In the genomic region with DNA sequence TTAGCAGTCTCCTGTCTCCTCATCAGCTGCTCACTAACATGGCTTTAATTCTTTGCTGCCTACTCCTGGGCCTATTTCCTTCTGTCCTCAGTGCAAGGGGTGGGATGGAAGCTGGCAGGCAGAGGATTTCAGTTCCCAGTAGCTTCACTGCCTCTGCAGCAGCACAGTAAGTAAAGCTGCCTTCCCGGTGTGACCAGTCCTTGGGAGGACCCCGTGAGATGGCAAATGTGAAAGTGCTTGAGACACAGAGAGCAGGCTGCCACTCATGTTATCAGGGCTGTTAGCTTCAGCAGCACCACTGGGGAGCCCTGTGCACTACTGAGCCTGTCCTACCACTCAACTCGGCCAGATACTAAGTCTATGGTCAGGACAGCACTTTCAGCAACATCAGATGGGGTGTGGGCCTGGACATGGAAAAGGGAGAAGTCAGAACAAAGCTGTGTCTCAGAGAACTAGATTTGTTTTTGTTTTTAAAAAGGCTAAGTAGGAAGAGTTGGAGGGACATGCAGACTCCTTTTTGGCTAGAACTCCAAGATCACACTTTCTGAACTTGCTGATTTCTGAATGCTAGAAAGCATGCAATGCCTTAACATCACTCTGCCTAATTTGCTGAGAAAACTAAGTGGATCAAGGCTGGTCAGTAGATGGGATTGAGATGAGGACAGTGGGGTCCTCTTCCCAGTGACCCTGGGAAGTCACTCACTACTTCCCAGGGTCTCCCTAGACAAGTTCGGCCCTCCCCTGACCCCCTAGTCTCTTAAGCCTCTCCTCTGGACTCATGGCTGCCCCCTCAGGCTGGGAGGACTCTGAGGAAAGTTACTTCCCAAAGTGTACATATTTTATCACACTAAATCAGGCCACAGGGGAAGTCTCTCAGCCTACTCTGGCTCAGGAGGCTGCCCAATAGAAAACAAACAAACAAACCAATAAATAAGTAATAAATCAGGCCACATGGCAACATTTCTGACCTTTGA, we compare ENCODE assay signal across 1 cellular context.
A peak's percentile ranks its signal among the peaks of the same experiment; 100 is the strongest.
TF ChIP-seq lines count a peak whose summit lies in the region.

No MANE protein-coding gene starts in this region.

TF ChIP-seq in HepG2, 621 proteins besides CTCF, POLR2A, EP300 and RAD21 (continued from another document and continues in another):
- peak; percentile 80 for TF ChIP-seq POLR2AphosphoS5 (IDR thresholded peaks at IDR 0.05; ENCODE audit: low read depth, low read length)
- no peak for TF ChIP-seq ZNF562 (CRISPR knock-in tag; IDR thresholded peaks at IDR 0.05; ENCODE audit: borderline replicate concordance)
- TF ChIP-seq CCDC6 (CRISPR knock-in tag; IDR thresholded peaks at IDR 0.05): no peak
- no peak for TF ChIP-seq ZNF207 (IDR thresholded peaks at IDR 0.05; ENCODE audit: borderline replicate concordance)
- no peak for TF ChIP-seq ADNP (CRISPR knock-in tag; IDR thresholded peaks at IDR 0.05)
- 0 out of 2 replicates have a peak, but pooled peaks have one; percentile 45 for TF ChIP-seq ZNF224 (CRISPR knock-in tag; IDR thresholded peaks at IDR 0.05)
- peak; percentile 87; the same call in 1 of the 2 replicates for TF ChIP-seq ZSCAN5A (CRISPR knock-in tag; IDR thresholded peaks at IDR 0.05; ENCODE audit: borderline replicate concordance)
- peak; percentile 59; the same call in 1 of the 2 replicates for TF ChIP-seq REPIN1 (CRISPR knock-in tag; IDR thresholded peaks at IDR 0.05; ENCODE audit: borderline replicate concordance, low read depth)
- TF ChIP-seq ZNF766 (CRISPR knock-in tag; IDR thresholded peaks at IDR 0.05; ENCODE audit: borderline replicate concordance): no peak
- TF ChIP-seq, protein P1, sequence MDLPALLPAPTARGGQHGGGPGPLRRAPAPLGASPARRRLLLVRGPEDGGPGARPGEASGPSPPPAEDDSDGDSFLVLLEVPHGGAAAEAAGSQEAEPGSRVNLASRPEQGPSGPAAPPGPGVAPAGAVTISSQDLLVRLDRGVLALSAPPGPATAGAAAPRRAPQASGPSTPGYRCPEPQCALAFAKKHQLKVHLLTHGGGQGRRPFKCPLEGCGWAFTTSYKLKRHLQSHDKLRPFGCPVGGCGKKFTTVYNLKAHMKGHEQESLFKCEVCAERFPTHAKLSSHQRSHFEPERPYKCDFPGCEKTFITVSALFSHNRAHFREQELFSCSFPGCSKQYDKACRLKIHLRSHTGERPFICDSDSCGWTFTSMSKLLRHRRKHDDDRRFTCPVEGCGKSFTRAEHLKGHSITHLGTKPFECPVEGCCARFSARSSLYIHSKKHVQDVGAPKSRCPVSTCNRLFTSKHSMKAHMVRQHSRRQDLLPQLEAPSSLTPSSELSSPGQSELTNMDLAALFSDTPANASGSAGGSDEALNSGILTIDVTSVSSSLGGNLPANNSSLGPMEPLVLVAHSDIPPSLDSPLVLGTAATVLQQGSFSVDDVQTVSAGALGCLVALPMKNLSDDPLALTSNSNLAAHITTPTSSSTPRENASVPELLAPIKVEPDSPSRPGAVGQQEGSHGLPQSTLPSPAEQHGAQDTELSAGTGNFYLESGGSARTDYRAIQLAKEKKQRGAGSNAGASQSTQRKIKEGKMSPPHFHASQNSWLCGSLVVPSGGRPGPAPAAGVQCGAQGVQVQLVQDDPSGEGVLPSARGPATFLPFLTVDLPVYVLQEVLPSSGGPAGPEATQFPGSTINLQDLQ (CRISPR knock-in tag; IDR thresholded peaks at IDR 0.05): peak; percentile 67; the same call in 1 of the 2 replicates
- TF ChIP-seq GABPB1 (CRISPR knock-in tag; IDR thresholded peaks at IDR 0.05): peak; percentile 24; the same call in 1 of the 2 replicates
- peak; percentile 10; the same call in 1 of the 2 replicates for TF ChIP-seq MED1 (CRISPR knock-in tag; IDR thresholded peaks at IDR 0.05)
- TF ChIP-seq CENPT (CRISPR knock-in tag; IDR thresholded peaks at IDR 0.05; ENCODE audit: low read depth): no peak
- no peak for TF ChIP-seq SOX6 (IDR thresholded peaks at IDR 0.05)
- no peak for TF ChIP-seq SOX6 (CRISPR knock-in tag; IDR thresholded peaks at IDR 0.05)
- TF ChIP-seq ELF3 (CRISPR knock-in tag; IDR thresholded peaks at IDR 0.05): peak; percentile 11
- TF ChIP-seq ZEB1 (IDR thresholded peaks at IDR 0.05; ENCODE audit: insufficient replicate concordance, low read depth): peak; percentile 35
- TF ChIP-seq ZFY (CRISPR knock-in tag; IDR thresholded peaks at IDR 0.05): peak; percentile 61
- TF ChIP-seq GLI4 (CRISPR knock-in tag; IDR thresholded peaks at IDR 0.05; ENCODE audit: borderline replicate concordance): 0 out of 2 replicates have a peak, but pooled peaks have one; percentile 23
- TF ChIP-seq IKZF5 (CRISPR knock-in tag; IDR thresholded peaks at IDR 0.05): peak; percentile 39; the same call in 1 of the 2 replicates
- TF ChIP-seq HNRNPK (IDR thresholded peaks at IDR 0.05; ENCODE audit: low read depth, low read length, poor library complexity, severe bottlenecking): no peak
- peak; percentile 40; the same call in 1 of the 2 replicates for TF ChIP-seq ELF1 (CRISPR knock-in tag; IDR thresholded peaks at IDR 0.05)
- TF ChIP-seq CREB3 (CRISPR knock-in tag; IDR thresholded peaks at IDR 0.05): no peak
- peak; percentile 63; the same call in 1 of the 2 replicates for TF ChIP-seq ZC3H13 (CRISPR knock-in tag; IDR thresholded peaks at IDR 0.05)
- no peak for TF ChIP-seq PRMT3 (CRISPR knock-in tag; IDR thresholded peaks at IDR 0.05; ENCODE audit: borderline replicate concordance, low read depth)
- no peak for TF ChIP-seq ZNF644 (CRISPR knock-in tag; IDR thresholded peaks at IDR 0.05; ENCODE audit: low read depth)
- 0 out of 2 replicates have a peak, but pooled peaks have one; percentile 18 for TF ChIP-seq ZNF512 (CRISPR knock-in tag; IDR thresholded peaks at IDR 0.05)
- TF ChIP-seq TEAD3 (CRISPR knock-in tag; optimal IDR thresholded peaks at IDR 0.05; ENCODE audit: borderline replicate concordance): peak; percentile 17
- no peak; the same call in 1 of the 2 replicates for TF ChIP-seq KLF13 (CRISPR knock-in tag; IDR thresholded peaks at IDR 0.05)
- TF ChIP-seq E2F1 (CRISPR knock-in tag; IDR thresholded peaks at IDR 0.05): no peak
- 0 out of 2 replicates have a peak, but pooled peaks have one; percentile 24 for TF ChIP-seq ARHGAP35 (CRISPR knock-in tag; IDR thresholded peaks at IDR 0.05; ENCODE audit: borderline replicate concordance)
- TF ChIP-seq ZNF574 (CRISPR knock-in tag; IDR thresholded peaks at IDR 0.05): peak; percentile 99
- TF ChIP-seq ZNF292 (CRISPR knock-in tag; IDR thresholded peaks at IDR 0.05; ENCODE audit: borderline replicate concordance, low read depth): peak; percentile 32; the same call in 1 of the 2 replicates
- 0 out of 2 replicates have a peak, but pooled peaks have one; percentile 58 for TF ChIP-seq ZBTB42 (CRISPR knock-in tag; IDR thresholded peaks at IDR 0.05)
- no peak for TF ChIP-seq ZNF790 (CRISPR knock-in tag; IDR thresholded peaks at IDR 0.05; ENCODE audit: borderline replicate concordance)
- TF ChIP-seq NR2C2 (CRISPR knock-in tag; IDR thresholded peaks at IDR 0.05; ENCODE audit: borderline replicate concordance): peak; percentile 66
- TF ChIP-seq ZNF33A (CRISPR knock-in tag; IDR thresholded peaks at IDR 0.05; ENCODE audit: borderline replicate concordance): no peak
- TF ChIP-seq NFATC3 (CRISPR knock-in tag; IDR thresholded peaks at IDR 0.05): no peak
- TF ChIP-seq, protein P2, sequence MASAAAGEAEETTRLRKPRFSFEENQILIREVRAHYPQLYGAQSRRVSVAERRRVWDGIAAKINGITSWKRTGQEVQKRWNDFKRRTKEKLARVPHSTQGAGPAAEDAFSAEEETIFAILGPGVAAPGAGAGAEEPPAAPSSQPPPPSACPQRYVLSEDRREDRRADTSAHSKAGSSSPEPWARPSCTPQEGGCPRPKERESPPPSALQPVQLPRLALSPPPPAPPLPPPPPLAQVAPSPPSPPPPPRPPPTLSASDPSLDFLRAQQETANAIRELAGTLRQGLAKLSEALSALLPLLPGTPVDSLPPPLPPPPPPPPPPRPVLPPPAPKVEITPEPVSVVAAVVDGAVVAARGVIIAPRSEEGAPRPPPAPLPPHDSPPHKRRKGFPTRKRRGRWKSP (CRISPR knock-in tag; IDR thresholded peaks at IDR 0.05): peak; percentile 70; the same call in 1 of the 2 replicates
- peak; percentile 69 for TF ChIP-seq ZNF501 (CRISPR knock-in tag; IDR thresholded peaks at IDR 0.05)
- TF ChIP-seq YEATS2 (CRISPR knock-in tag; IDR thresholded peaks at IDR 0.05; ENCODE audit: borderline replicate concordance): no peak
- no peak for TF ChIP-seq NCOA5 (CRISPR knock-in tag; IDR thresholded peaks at IDR 0.05)
- 0 out of 2 replicates have a peak, but pooled peaks have one; percentile 45 for TF ChIP-seq EHMT2 (IDR thresholded peaks at IDR 0.05; ENCODE audit: borderline replicate concordance, low read depth, low read length)
- peak; percentile 57; the same call in 1 of the 2 replicates for TF ChIP-seq HMG20B (CRISPR knock-in tag; conservative IDR thresholded peaks at IDR 0.05)
- TF ChIP-seq FOXJ3 (CRISPR knock-in tag; IDR thresholded peaks at IDR 0.05; ENCODE audit: borderline replicate concordance): no peak
- peak; percentile 26; the same call in 1 of the 2 replicates for TF ChIP-seq ZNF737 (CRISPR knock-in tag; IDR thresholded peaks at IDR 0.05; ENCODE audit: borderline replicate concordance)
- peak; percentile 99 for TF ChIP-seq ZMYM4 (CRISPR knock-in tag; IDR thresholded peaks at IDR 0.05)
- TF ChIP-seq ZNF772 (CRISPR knock-in tag; IDR thresholded peaks at IDR 0.05): no peak
- TF ChIP-seq KLF11 (CRISPR knock-in tag; IDR thresholded peaks at IDR 0.05): peak; percentile 41; the same call in 1 of the 2 replicates
- TF ChIP-seq, protein P3, sequence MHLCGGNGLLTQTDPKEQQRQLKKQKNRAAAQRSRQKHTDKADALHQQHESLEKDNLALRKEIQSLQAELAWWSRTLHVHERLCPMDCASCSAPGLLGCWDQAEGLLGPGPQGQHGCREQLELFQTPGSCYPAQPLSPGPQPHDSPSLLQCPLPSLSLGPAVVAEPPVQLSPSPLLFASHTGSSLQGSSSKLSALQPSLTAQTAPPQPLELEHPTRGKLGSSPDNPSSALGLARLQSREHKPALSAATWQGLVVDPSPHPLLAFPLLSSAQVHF (CRISPR knock-in tag; IDR thresholded peaks at IDR 0.05): no peak
